12 cellular contexts compared by ENCODE assay signal in genomic region chr2:197497301-197497700, GRCh38. TPM values are rescaled to one million over a fixed set of nuclear protein-coding genes. Genes with fewer than 3 reads are reported as not detected.
DNase-seq lines count a peak whose midpoint lies in the region; ATAC-seq and TF ChIP-seq lines count a peak whose summit lies in the region.
"Had no signal": no experiment of that assay in that cellular context is flagged by ENCODE, and none has a peak within 500 bp of the region (broad histone marks: within the 10 kb centered on the region; RNA-seq: fewer than 3 reads in every experiment).

No MANE protein-coding gene starts in this region.

- peak overlapping the region; percentile 81 for H3K27ac Mint-ChIP-seq in T-helper 2 cell treated with Interferon-gamma antibody and Interleukin-4, amounts not matched to agents 5 μg/mL and 100 μg/mL, for 36 hours
- no peak overlapping the region for H3K27ac Mint-ChIP-seq in endothelial cell (ENCODE audit: unreplicated experiment)

- in situ Hi-C loops in Panc1 (cut with HindIII; ENCODE audit: low pct_unique_long_range_greater_than_20kb, low sequenced_read_pairs) = no loop called here

- BruUV-seq in Panc1 (replicated peaks; lab: Mats Ljungman, UMichigan) = no TSS peak

- CTCF ChIA-PET in Panc1 (lab: Charles Lee) = no interaction called here

- peak overlapping the region; percentile 98 for H3K4me3 Mint-ChIP-seq in T-helper 2 cell treated with Interferon-gamma antibody and Interleukin-4, amounts not matched to agents 5 μg/mL and 100 μg/mL, for 36 hours
- H3K4me3 Mint-ChIP-seq in endothelial cell (ENCODE audit: unreplicated experiment) = peak overlapping the region; percentile 34

- H3K27ac ChIP-seq in Panc1 (ENCODE audit: low read length) (peak overlapping the region; percentile 96), psoas muscle (no peak overlapping the region), body of pancreas (no peak overlapping the region)
- H3K27ac ChIP-seq: cardiac muscle cell had no signal

- H3K4me3 ChIP-seq in Panc1 (ENCODE audit: low read depth in 2 of 2, low read length in 2 of 2) = peak overlapping the region; percentile 60 to 93
- peak overlapping the region; percentile 89 for H3K4me3 ChIP-seq in psoas muscle
- no peak overlapping the region for H3K4me3 ChIP-seq in body of pancreas

- WGBS in psoas muscle, 3 donors = 46 to 58% (median 48%) methylated on average over 2 of the region's 2 CpGs
- WGBS in body of pancreas, 2 donors = 10 to 16% methylated on average over 2 of the region's 2 CpGs

- no peaks in the 10 kb centered on the region for H3K9me3 Mint-ChIP-seq in T-helper 2 cell treated with Interferon-gamma antibody and Interleukin-4, amounts not matched to agents 5 μg/mL and 100 μg/mL, for 36 hours
- no peaks in the 10 kb centered on the region for H3K9me3 Mint-ChIP-seq in endothelial cell (ENCODE audit: unreplicated experiment)

- H3K9me3 ChIP-seq in Panc1 (ENCODE audit: control insufficient read depth, insufficient read depth, low read depth, low read length) (no peaks in the 10 kb centered on the region), psoas muscle (no peaks in the 10 kb centered on the region), body of pancreas (no peaks in the 10 kb centered on the region)
- H3K9me3 ChIP-seq: sigmoid colon had no signal

- H3K36me3 ChIP-seq in Panc1 (ENCODE audit: control insufficient read depth, insufficient read depth, low read length) (peaks cover 70% of the 10 kb centered on the region), psoas muscle (ENCODE audit: insufficient read depth in 1 of 2, low read depth in 1 of 2) (peaks cover 7 to 74% of the 10 kb centered on the region in 2 donors), body of pancreas (replicated peaks in 1 of 2; ENCODE audit: insufficient read depth in 1 of 2, low read depth in 2 of 2) (peaks cover 0 to 22% of the 10 kb centered on the region in 2 donors)

- TF ChIP-seq POLR2A in body of pancreas (IDR thresholded peaks at IDR 0.05) = no peak

- peaks cover 46% of the 10 kb centered on the region for H3K4me1 Mint-ChIP-seq in T-helper 2 cell treated with Interferon-gamma antibody and Interleukin-4, amounts not matched to agents 5 μg/mL and 100 μg/mL, for 36 hours (ENCODE audit: low read depth)
- peaks cover 26% of the 10 kb centered on the region for H3K4me1 Mint-ChIP-seq in endothelial cell (ENCODE audit: unreplicated experiment)

- H3K4me1 ChIP-seq in Panc1 (ENCODE audit: control insufficient read depth, insufficient read depth, low read length) (peaks cover 31% of the 10 kb centered on the region), psoas muscle (peaks cover 47% of the 10 kb centered on the region), body of pancreas (peaks cover 44% of the 10 kb centered on the region)

- intact Hi-C loops in Panc1 (cut with micrococcal nuclease; ENCODE audit: unreplicated experiment) = no loop called here
- intact Hi-C loops in psoas muscle (cut with DNase I) = loop anchor here in 1 of 2 donors (10.0 kb wide), 1 partner anchor 278 kb away; no protein-coding TSS in a partner anchor
- intact Hi-C loops in body of pancreas (cut with DNase I) = no loop called here

- peaks cover 76% of the 10 kb centered on the region for H3K36me3 Mint-ChIP-seq in T-helper 2 cell treated with Interferon-gamma antibody and Interleukin-4, amounts not matched to agents 5 μg/mL and 100 μg/mL, for 36 hours (ENCODE audit: low read depth)
- H3K36me3 Mint-ChIP-seq in endothelial cell (ENCODE audit: low read depth, unreplicated experiment) = peaks cover 24% of the 10 kb centered on the region

- no peaks in the 10 kb centered on the region for H3K27me3 ChIP-seq in Panc1 (ENCODE audit: control insufficient read depth, insufficient read depth, low read length)
- H3K27me3 ChIP-seq in psoas muscle (ENCODE audit: insufficient read depth in 3 of 3, low read length in 2 of 3) = no peaks in the 10 kb centered on the region
- no peaks in the 10 kb centered on the region for H3K27me3 ChIP-seq in body of pancreas
- H3K27me3 ChIP-seq: cardiac muscle cell, sigmoid colon had no signal

- H3K27me3 Mint-ChIP-seq in T-helper 2 cell treated with Interferon-gamma antibody and Interleukin-4, amounts not matched to agents 5 μg/mL and 100 μg/mL, for 36 hours (ENCODE audit: low read depth) = no peaks in the 10 kb centered on the region
- H3K27me3 Mint-ChIP-seq in endothelial cell (ENCODE audit: unreplicated experiment) = peaks cover 9% of the 10 kb centered on the region

- ATAC-seq in Panc1 (no peak), psoas muscle (no peak), GM18868 (IDR thresholded peaks at IDR 0.05; ENCODE audit: unreplicated experiment) (no peak), body of pancreas (no peak), GM21381 (IDR thresholded peaks at IDR 0.05; ENCODE audit: unreplicated experiment) (no peak)

- TF ChIP-seq CTCF in Panc1 (IDR thresholded peaks at IDR 0.05) (no peak), endothelial cell (IDR thresholded peaks at IDR 0.05; ENCODE audit: unreplicated experiment) (no peak), psoas muscle (IDR thresholded peaks at IDR 0.05) (no peak), body of pancreas (IDR thresholded peaks at IDR 0.05) (no peak)

- no peak for DNase-seq in T-helper 2 cell treated with Interferon-gamma antibody and Interleukin-4, amounts not matched to agents 5 μg/mL and 100 μg/mL, for 36 hours (ENCODE audit: low spot score)
- DNase-seq in T-helper 2 cell (no peak), Panc1 (ENCODE audit: low read depth, low spot score) (no peak), endothelial cell (ENCODE audit: low spot score) (no peak), psoas muscle (no peak), body of pancreas (no peak)
- DNase-seq: ACHN, NCI-H345, sigmoid colon had no signal

- POLR2A ChIA-PET in Panc1 (lab: Charles Lee) = no interaction called here

RNA-seq across cellular contexts. Expression of gene HSPD1, which starts 2.3 kb away (rescaled TPM):
- total RNA-seq in Panc1 (2021; ENCODE audit: unreplicated experiment) = 553 TPM
- 376 TPM for polyA plus RNA-seq in Panc1 (2012; ENCODE audit: insufficient read length)
- 212 TPM for total RNA-seq in endothelial cell (ENCODE audit: unreplicated experiment)
- total RNA-seq in psoas muscle = 100 to 1,000 TPM; 167 to 252 (median 192) TPM
- polyA plus RNA-seq in psoas muscle = 100 to 1,000 TPM; 188 to 468 (median 240) TPM
- 100 to 1,000 TPM in 1 of 2 donors, 10 to 100 TPM in 1; 81.4 to 117 TPM for total RNA-seq in body of pancreas

RNA-seq across cellular contexts. Expression of gene HSPE1, which starts 2.9 kb away (rescaled TPM):
- total RNA-seq in Panc1 (2021; ENCODE audit: unreplicated experiment) (278 TPM), endothelial cell (ENCODE audit: unreplicated experiment) (73.6 TPM), psoas muscle (100 to 1,000 TPM in 3 of 4 donors, 10 to 100 TPM in 1; 87.4 to 120 (median 112) TPM), body of pancreas (10 to 100 TPM; 40.2 to 99.5 TPM)
- 401 TPM for polyA plus RNA-seq in Panc1 (2012; ENCODE audit: insufficient read length)
- polyA plus RNA-seq in psoas muscle = 100 to 1,000 TPM; 155 to 304 (median 197) TPM

RNA-seq across cellular contexts. Expression of gene MOB4, which starts 18.6 kb away (rescaled TPM):
- 25.6 TPM for total RNA-seq in Panc1 (2021; ENCODE audit: unreplicated experiment)
- 31.6 TPM for polyA plus RNA-seq in Panc1 (2012; ENCODE audit: insufficient read length)
- 31.0 TPM for total RNA-seq in endothelial cell (ENCODE audit: unreplicated experiment)
- total RNA-seq in psoas muscle = 10 to 100 TPM; 22.7 to 30.0 (median 29.0) TPM
- polyA plus RNA-seq in psoas muscle = 10 to 100 TPM; 27.5 to 57.6 (median 31.4) TPM
- total RNA-seq in body of pancreas = 10 to 100 TPM in 1 of 2 donors, 1 to 10 TPM in 1; 5.3 to 16.1 TPM

RNA-seq across cellular contexts. Expression of gene COQ10B, which starts 43.9 kb away (rescaled TPM):
- 34.7 TPM for total RNA-seq in Panc1 (2021; ENCODE audit: unreplicated experiment)
- 17.4 TPM for polyA plus RNA-seq in Panc1 (2012; ENCODE audit: insufficient read length)
- total RNA-seq in endothelial cell (ENCODE audit: unreplicated experiment) = 22.1 TPM
- total RNA-seq in psoas muscle = 10 to 100 TPM in 3 of 4 donors, 1 to 10 TPM in 1; 9.9 to 20.2 (median 18.5) TPM
- 10 to 100 TPM; 11.9 to 16.4 (median 14.5) TPM for polyA plus RNA-seq in psoas muscle
- total RNA-seq in body of pancreas = 1 to 10 TPM; 5.3 to 9.6 TPM

Comparison
In these comparisons a context has a peak if more than half of its experiments do, and no peak if none do; other contexts are left out.
1. H3K4me3 ChIP-seq: peak in Panc1 (2 of 2) and psoas muscle (single experiment); none in body of pancreas (0 of 2).